Comparison of ENCODE assay signal across 23 cellular contexts in genomic region chr1:56671085-56671484, GRCh38.
"Had no signal": no experiment of that assay in that cellular context is flagged by ENCODE, and none has a peak within 500 bp of the region (broad histone marks: within the 10 kb centered on the region; RNA-seq: fewer than 3 reads in every experiment).

No MANE protein-coding gene starts in this region.

- H3K27me3 ChIP-seq: colonic mucosa, dorsolateral prefrontal cortex, esophagus muscularis mucosa, esophagus squamous epithelium, foreskin keratinocyte, gastroesophageal sphincter, heart left ventricle, heart right ventricle had no signal

- H3K36me3 ChIP-seq: colonic mucosa, esophagus muscularis mucosa, esophagus squamous epithelium, gastroesophageal sphincter, heart left ventricle had no signal

- H3K9me3 ChIP-seq: colonic mucosa, esophagus muscularis mucosa, esophagus squamous epithelium, gastroesophageal sphincter, heart left ventricle, heart right ventricle had no signal

- ATAC-seq: effector memory CD8-positive, alpha-beta T cell; esophagus mucosa; foreskin keratinocyte; gastroesophageal sphincter had no signal

- H3K4me3 ChIP-seq: colonic mucosa, coronary artery, dorsolateral prefrontal cortex, esophagus muscularis mucosa, esophagus squamous epithelium, gastroesophageal sphincter, heart left ventricle, heart right ventricle had no signal

- H3K4me1 ChIP-seq: colonic mucosa, esophagus squamous epithelium, foreskin keratinocyte had no signal

- DNase-seq: colonic mucosa; cortex of kidney; dermis blood vessel endothelial cell; dorsolateral prefrontal cortex; effector CD4-positive, alpha-beta T cell; effector CD8-positive, alpha-beta T cell; effector memory CD4-positive, alpha-beta T cell; effector memory CD8-positive, alpha-beta T cell; endodermal cell; erythroblast; esophagus squamous epithelium; foreskin fibroblast; foreskin keratinocyte; foreskin melanocyte; glutamatergic neuron; head of caudate nucleus; heart left ventricle; heart right ventricle had no signal

- H3K27ac ChIP-seq: colonic mucosa, coronary artery, dorsolateral prefrontal cortex, epithelial cell of prostate, esophagus muscularis mucosa, esophagus squamous epithelium, foreskin keratinocyte, gastroesophageal sphincter, heart left ventricle, heart right ventricle had no signal
